In genomic region chr14:101628471-101628966, GRCh38 we compare ENCODE assay signal across 1 cellular context.
TF ChIP-seq lines count a peak whose summit lies in the region.

No MANE protein-coding gene starts in this region.

TF ChIP-seq in HepG2, 621 proteins besides CTCF, POLR2A, EP300 and RAD21 (continued from another document and continues in another):
- TF ChIP-seq ARID5B (CRISPR knock-in tag; IDR thresholded peaks at IDR 0.05) (peak; percentile 61), DRAP1 (CRISPR knock-in tag; IDR thresholded peaks at IDR 0.05) (no peak), ATF7-NPFF (CRISPR knock-in tag; IDR thresholded peaks at IDR 0.05; ENCODE audit: low read depth) (0 out of 2 replicates have a peak, but pooled peaks have one; percentile 25), CEBPB (IDR thresholded peaks at IDR 0.05; ENCODE audit: borderline replicate concordance, low read depth, low read length) (no peak), HMGXB3 (CRISPR knock-in tag; IDR thresholded peaks at IDR 0.05; ENCODE audit: borderline replicate concordance) (no peak), ELF1 (CRISPR knock-in tag; IDR thresholded peaks at IDR 0.05) (no peak), ZNF263 (CRISPR knock-in tag; IDR thresholded peaks at IDR 0.05) (no peak), SMARCC2 (IDR thresholded peaks at IDR 0.05) (no peak), AHR (CRISPR knock-in tag; IDR thresholded peaks at IDR 0.05) (no peak), NFKBIZ (CRISPR knock-in tag; IDR thresholded peaks at IDR 0.05) (no peak), ATF5 (CRISPR knock-in tag; IDR thresholded peaks at IDR 0.05; ENCODE audit: low read depth) (no peak), PATZ1 (CRISPR knock-in tag; IDR thresholded peaks at IDR 0.05) (no peak), ZNF362 (CRISPR knock-in tag; IDR thresholded peaks at IDR 0.05; ENCODE audit: borderline replicate concordance) (no peak), ZNF10 (CRISPR knock-in tag; IDR thresholded peaks at IDR 0.05; ENCODE audit: borderline replicate concordance, low read depth) (no peak), ISL2 (CRISPR knock-in tag; IDR thresholded peaks at IDR 0.05) (no peak), NFIB (CRISPR knock-in tag; IDR thresholded peaks at IDR 0.05; ENCODE audit: borderline replicate concordance) (no peak), HOXD1 (CRISPR knock-in tag; IDR thresholded peaks at IDR 0.05) (0 out of 2 replicates have a peak, but pooled peaks have one; percentile 26), SMAD3 (CRISPR knock-in tag; IDR thresholded peaks at IDR 0.05) (0 out of 2 replicates have a peak, but pooled peaks have one; percentile 23), SYNCRIP (IDR thresholded peaks at IDR 0.05; ENCODE audit: insufficient read depth, low read depth, low read length) (no peak), DNMT1 (CRISPR knock-in tag; IDR thresholded peaks at IDR 0.05) (no peak), CAMTA2 (CRISPR knock-in tag; IDR thresholded peaks at IDR 0.05; ENCODE audit: borderline replicate concordance) (0 out of 2 replicates have a peak, but pooled peaks have one; percentile 11), ZNF17 (CRISPR knock-in tag; IDR thresholded peaks at IDR 0.05) (no peak), ZNF329 (CRISPR knock-in tag; IDR thresholded peaks at IDR 0.05; ENCODE audit: low read depth) (no peak), ZNF234 (CRISPR knock-in tag; conservative IDR thresholded peaks at IDR 0.05) (no peak), HNRNPH1 (optimal IDR thresholded peaks at IDR 0.05; ENCODE audit: low read depth, low read length) (no peak), ERF (CRISPR knock-in tag; IDR thresholded peaks at IDR 0.05) (peak; percentile 39; the same call in 1 of the 2 replicates), ATF3 (CRISPR knock-in tag; IDR thresholded peaks at IDR 0.05) (no peak), MAX (IDR thresholded peaks at IDR 0.05) (peak; percentile 41; the same call in 1 of the 2 replicates), ZNF496 (CRISPR knock-in tag; IDR thresholded peaks at IDR 0.05; ENCODE audit: insufficient replicate concordance) (no peak), SOX5 (CRISPR knock-in tag; IDR thresholded peaks at IDR 0.05; ENCODE audit: borderline replicate concordance) (0 out of 2 replicates have a peak, but pooled peaks have one; percentile 10), TEAD3 (CRISPR knock-in tag; optimal IDR thresholded peaks at IDR 0.05; ENCODE audit: borderline replicate concordance) (peak; percentile 15), ZBTB43 (CRISPR knock-in tag; conservative IDR thresholded peaks at IDR 0.05) (no peak), RAD51 (IDR thresholded peaks at IDR 0.05; ENCODE audit: borderline replicate concordance) (no peak), PAF1 (CRISPR knock-in tag; IDR thresholded peaks at IDR 0.05) (no peak), CSRNP1 (CRISPR knock-in tag; IDR thresholded peaks at IDR 0.05) (no peak), ZNF616 (CRISPR knock-in tag; IDR thresholded peaks at IDR 0.05; ENCODE audit: low read depth) (no peak), MAF1 (CRISPR knock-in tag; IDR thresholded peaks at IDR 0.05; ENCODE audit: borderline replicate concordance) (no peak), HHEX (CRISPR knock-in tag; IDR thresholded peaks at IDR 0.05) (no peak), SIN3B (IDR thresholded peaks at IDR 0.05; ENCODE audit: low read length) (no peak), RFX1 (IDR thresholded peaks at IDR 0.05) (no peak), ZNF121 (CRISPR knock-in tag; IDR thresholded peaks at IDR 0.05) (no peak), ZNF772 (CRISPR knock-in tag; IDR thresholded peaks at IDR 0.05) (no peak), LBX2 (CRISPR knock-in tag; IDR thresholded peaks at IDR 0.05; ENCODE audit: borderline replicate concordance) (no peak), ZC3H4 (CRISPR knock-in tag; IDR thresholded peaks at IDR 0.05; ENCODE audit: borderline replicate concordance) (no peak), ZNF737 (CRISPR knock-in tag; IDR thresholded peaks at IDR 0.05; ENCODE audit: borderline replicate concordance) (no peak), PPARG (CRISPR knock-in tag; conservative IDR thresholded peaks at IDR 0.05) (peak; percentile 53; the same call in 1 of the 2 replicates), ZSCAN21 (CRISPR knock-in tag; IDR thresholded peaks at IDR 0.05; ENCODE audit: borderline replicate concordance) (no peak), GATA4 (IDR thresholded peaks at IDR 0.05; ENCODE audit: borderline replicate concordance, low read depth) (no peak), ZNF577 (CRISPR knock-in tag; IDR thresholded peaks at IDR 0.05; ENCODE audit: borderline replicate concordance, low read depth) (no peak), PBX3 (CRISPR knock-in tag; IDR thresholded peaks at IDR 0.05; ENCODE audit: borderline replicate concordance) (no peak), NFE2L1 (CRISPR knock-in tag; IDR thresholded peaks at IDR 0.05; ENCODE audit: borderline replicate concordance) (no peak)
